ENCODE assay signal across 1 cellular context in genomic region chr13:21436582-21436981, GRCh38.
TF ChIP-seq lines count a peak whose summit lies in the region.

No MANE protein-coding gene starts in this region.

TF ChIP-seq in GM12878, 131 proteins besides CTCF, POLR2A, EP300 and RAD21:
- TF ChIP-seq ATF2 (IDR thresholded peaks at IDR 0.05; ENCODE audit: low read length) = peak; percentile 39; the same call in 1 of the 2 replicates
- TF ChIP-seq SMC3 (IDR thresholded peaks at IDR 0.05; ENCODE audit: borderline replicate concordance, low read length) = no peak
- TF ChIP-seq ZBTB11 (CRISPR knock-in tag; IDR thresholded peaks at IDR 0.05) = no peak
- no peak for TF ChIP-seq POLR2AphosphoS5 (IDR thresholded peaks at IDR 0.05; ENCODE audit: low read length)
- no peak for TF ChIP-seq SIX5 (IDR thresholded peaks at IDR 0.05; ENCODE audit: low read depth, low read length, severe bottlenecking)
- TF ChIP-seq CBFB (IDR thresholded peaks at IDR 0.05; ENCODE audit: low read depth) = no peak
- peak; percentile 60 for TF ChIP-seq JUNB (IDR thresholded peaks at IDR 0.05)
- no peak for TF ChIP-seq ZNF592 (IDR thresholded peaks at IDR 0.05)
- TF ChIP-seq ASH2L (IDR thresholded peaks at IDR 0.05; ENCODE audit: borderline replicate concordance, low read depth) = no peak
- no peak for TF ChIP-seq RFX5 (IDR thresholded peaks at IDR 0.05; ENCODE audit: low read depth, low read length)
- TF ChIP-seq NKRF (conservative IDR thresholded peaks at IDR 0.05) = no peak
- no peak for TF ChIP-seq RBBP5 (conservative IDR thresholded peaks at IDR 0.05)
